In genomic region chr13:59666504-59666903, GRCh38 we compare ENCODE assay signal across 1 cellular context.
TF ChIP-seq lines count a peak whose summit lies in the region.

No MANE protein-coding gene starts in this region.

TF ChIP-seq in GM23338, 12 proteins besides CTCF, POLR2A, EP300 and RAD21 (continued from another document):
- TF ChIP-seq ZNF462 (CRISPR knock-in tag; IDR thresholded peaks at IDR 0.05), result no peak
- TF ChIP-seq ZNF331 (CRISPR knock-in tag; IDR thresholded peaks at IDR 0.05; ENCODE audit: low read depth), result no peak
- no peak for TF ChIP-seq STAT1 (IDR thresholded peaks at IDR 0.05; ENCODE audit: unreplicated experiment)
- no peak for TF ChIP-seq ZNF114 (CRISPR knock-in tag; IDR thresholded peaks at IDR 0.05)
- TF ChIP-seq ETS1 (IDR thresholded peaks at IDR 0.05), result no peak
